1 cellular context compared by ENCODE assay signal in the genomic region with DNA sequence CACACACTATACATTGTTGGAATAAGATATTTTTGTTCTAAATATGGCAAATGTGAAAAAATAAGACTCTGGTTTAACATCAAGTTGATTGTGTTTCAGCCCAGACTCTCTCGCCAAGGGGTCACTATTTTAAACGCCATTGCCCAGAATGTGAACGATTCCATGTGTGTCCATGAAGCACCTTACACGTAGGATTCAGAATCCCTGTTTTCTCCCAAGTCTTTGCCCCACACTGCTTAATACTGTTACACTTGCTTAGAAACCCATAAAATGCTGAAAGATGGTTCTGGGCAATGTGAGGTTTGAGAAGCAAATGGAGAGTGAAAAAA.
TF ChIP-seq lines count a peak whose summit lies in the region.

No MANE protein-coding gene starts in this region.

TF ChIP-seq in HEK293, 187 proteins besides CTCF, POLR2A, EP300 and RAD21 (continued from another document):
- TF ChIP-seq, protein P1, sequence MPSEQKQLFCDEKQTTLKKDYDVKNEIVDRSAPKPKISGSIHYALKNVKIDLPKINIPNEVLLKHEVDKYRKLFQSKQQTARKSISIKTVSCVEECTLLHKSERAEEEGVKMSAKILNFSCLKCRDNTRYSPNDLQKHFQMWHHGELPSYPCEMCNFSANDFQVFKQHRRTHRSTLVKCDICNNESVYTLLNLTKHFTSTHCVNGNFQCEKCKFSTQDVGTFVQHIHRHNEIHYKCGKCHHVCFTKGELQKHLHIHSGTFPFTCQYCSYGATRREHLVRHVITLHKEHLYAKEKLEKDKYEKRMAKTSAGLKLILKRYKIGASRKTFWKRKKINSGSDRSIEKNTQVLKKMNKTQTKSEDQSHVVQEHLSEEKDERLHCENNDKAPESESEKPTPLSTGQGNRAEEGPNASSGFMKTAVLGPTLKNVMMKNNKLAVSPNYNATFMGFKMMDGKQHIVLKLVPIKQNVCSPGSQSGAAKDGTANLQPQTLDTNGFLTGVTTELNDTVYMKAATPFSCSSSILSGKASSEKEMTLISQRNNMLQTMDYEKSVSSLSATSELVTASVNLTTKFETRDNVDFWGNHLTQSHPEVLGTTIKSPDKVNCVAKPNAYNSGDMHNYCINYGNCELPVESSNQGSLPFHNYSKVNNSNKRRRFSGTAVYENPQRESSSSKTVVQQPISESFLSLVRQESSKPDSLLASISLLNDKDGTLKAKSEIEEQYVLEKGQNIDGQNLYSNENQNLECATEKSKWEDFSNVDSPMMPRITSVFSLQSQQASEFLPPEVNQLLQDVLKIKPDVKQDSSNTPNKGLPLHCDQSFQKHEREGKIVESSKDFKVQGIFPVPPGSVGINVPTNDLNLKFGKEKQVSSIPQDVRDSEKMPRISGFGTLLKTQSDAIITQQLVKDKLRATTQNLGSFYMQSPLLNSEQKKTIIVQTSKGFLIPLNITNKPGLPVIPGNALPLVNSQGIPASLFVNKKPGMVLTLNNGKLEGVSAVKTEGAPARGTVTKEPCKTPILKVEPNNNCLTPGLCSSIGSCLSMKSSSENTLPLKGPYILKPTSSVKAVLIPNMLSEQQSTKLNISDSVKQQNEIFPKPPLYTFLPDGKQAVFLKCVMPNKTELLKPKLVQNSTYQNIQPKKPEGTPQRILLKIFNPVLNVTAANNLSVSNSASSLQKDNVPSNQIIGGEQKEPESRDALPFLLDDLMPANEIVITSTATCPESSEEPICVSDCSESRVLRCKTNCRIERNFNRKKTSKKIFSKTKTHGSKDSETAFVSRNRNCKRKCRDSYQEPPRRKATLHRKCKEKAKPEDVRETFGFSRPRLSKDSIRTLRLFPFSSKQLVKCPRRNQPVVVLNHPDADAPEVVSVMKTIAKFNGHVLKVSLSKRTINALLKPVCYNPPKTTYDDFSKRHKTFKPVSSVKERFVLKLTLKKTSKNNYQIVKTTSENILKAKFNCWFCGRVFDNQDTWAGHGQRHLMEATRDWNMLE (tag by site-specific recombination; conservative IDR thresholded peaks at IDR 0.05; ENCODE audit: low read depth) = no peak
- TF ChIP-seq, protein P2, sequence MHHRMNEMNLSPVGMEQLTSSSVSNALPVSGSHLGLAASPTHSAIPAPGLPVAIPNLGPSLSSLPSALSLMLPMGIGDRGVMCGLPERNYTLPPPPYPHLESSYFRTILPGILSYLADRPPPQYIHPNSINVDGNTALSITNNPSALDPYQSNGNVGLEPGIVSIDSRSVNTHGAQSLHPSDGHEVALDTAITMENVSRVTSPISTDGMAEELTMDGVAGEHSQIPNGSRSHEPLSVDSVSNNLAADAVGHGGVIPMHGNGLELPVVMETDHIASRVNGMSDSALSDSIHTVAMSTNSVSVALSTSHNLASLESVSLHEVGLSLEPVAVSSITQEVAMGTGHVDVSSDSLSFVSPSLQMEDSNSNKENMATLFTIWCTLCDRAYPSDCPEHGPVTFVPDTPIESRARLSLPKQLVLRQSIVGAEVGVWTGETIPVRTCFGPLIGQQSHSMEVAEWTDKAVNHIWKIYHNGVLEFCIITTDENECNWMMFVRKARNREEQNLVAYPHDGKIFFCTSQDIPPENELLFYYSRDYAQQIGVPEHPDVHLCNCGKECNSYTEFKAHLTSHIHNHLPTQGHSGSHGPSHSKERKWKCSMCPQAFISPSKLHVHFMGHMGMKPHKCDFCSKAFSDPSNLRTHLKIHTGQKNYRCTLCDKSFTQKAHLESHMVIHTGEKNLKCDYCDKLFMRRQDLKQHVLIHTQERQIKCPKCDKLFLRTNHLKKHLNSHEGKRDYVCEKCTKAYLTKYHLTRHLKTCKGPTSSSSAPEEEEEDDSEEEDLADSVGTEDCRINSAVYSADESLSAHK (tag by site-specific recombination; IDR thresholded peaks at IDR 0.05) = no peak
- no peak for TF ChIP-seq RBAK (tag by site-specific recombination; IDR thresholded peaks at IDR 0.05)
- no peak for TF ChIP-seq ZNF324 (tag by site-specific recombination; IDR thresholded peaks at IDR 0.05)
- TF ChIP-seq YY2 (tag by site-specific recombination; IDR thresholded peaks at IDR 0.05) = no peak
